In genomic region chr14:68820999-68821683, GRCh38 we compare ENCODE assay signal across 10 cellular contexts. TPM values are rescaled to one million over a fixed set of nuclear protein-coding genes. Genes with fewer than 3 reads are reported as not detected.
A peak's percentile ranks its signal among the peaks of the same experiment; 100 is the strongest.
DNase-seq lines count a peak whose midpoint lies in the region; ATAC-seq and TF ChIP-seq lines count a peak whose summit lies in the region.
"Had no signal": no experiment of that assay in that cellular context is flagged by ENCODE, and none has a peak within 500 bp of the region (broad histone marks: within the 10 kb centered on the region; RNA-seq: fewer than 3 reads in every experiment).

No MANE protein-coding gene starts in this region.

- H3K79me1 ChIP-seq in trophoblast cell (ENCODE audit: low read length) = peaks cover 21% of the 10 kb centered on the region

- H3K27ac Mint-ChIP-seq in activated CD4-positive, alpha-beta T cell treated with anti-CD3 and anti-CD28 coated beads, Interleukin-2, amount 10 ng/mL, durations not matched to agents 24 days and 14 days = peak overlapping the region; percentile 75
- H3K27ac Mint-ChIP-seq in activated CD4-positive, alpha-beta memory T cell treated with anti-CD3 and anti-CD28 coated beads, Interleukin-2, amount 10 ng/mL, durations not matched to agents 7 days and 5 days = peak overlapping the region; percentile 78

- no peak overlapping the region for H4K8ac ChIP-seq in trophoblast cell (ENCODE audit: low read depth, low read length)

- H3K27me3 ChIP-seq in trophoblast cell (ENCODE audit: insufficient read depth, low read length) = no peaks in the 10 kb centered on the region
- H3K27me3 ChIP-seq in sigmoid colon = no peaks in the 10 kb centered on the region

- H3K36me3 ChIP-seq in trophoblast cell (ENCODE audit: control insufficient read depth in 1 of 2, insufficient read depth in 2 of 2, low read length in 2 of 2) = no peaks in the 10 kb centered on the region
- H3K36me3 ChIP-seq in sigmoid colon = no peaks in the 10 kb centered on the region
- H3K36me3 ChIP-seq: HAP-1 had no signal

- CTCF ChIA-PET in activated CD4-positive, alpha-beta memory T cell treated with anti-CD3 and anti-CD28 coated beads, Interleukin-2, amount 10 ng/mL, durations not matched to agents 7 days and 5 days (lab: Charles Lee) = interaction anchor here (0.6 to 10.0 kb wide), 5 partner anchors 14 to 574 kb away, joined by 3 to 178 read pairs (median 3); partner anchors contain the start of gene ZFP36L1

- H2BK120ac ChIP-seq in trophoblast cell (ENCODE audit: insufficient read depth, low read length, poor library complexity) = peak overlapping the region; percentile 48

- ATAC-seq in HG02588 (IDR thresholded peaks at IDR 0.05; ENCODE audit: unreplicated experiment) = peak; percentile 31

- H3K4me1 Mint-ChIP-seq in activated CD4-positive, alpha-beta T cell treated with anti-CD3 and anti-CD28 coated beads, Interleukin-2, amount 10 ng/mL, durations not matched to agents 24 days and 14 days = peaks cover 43% of the 10 kb centered on the region
- peaks cover 37% of the 10 kb centered on the region for H3K4me1 Mint-ChIP-seq in activated CD4-positive, alpha-beta memory T cell treated with anti-CD3 and anti-CD28 coated beads, Interleukin-2, amount 10 ng/mL, durations not matched to agents 7 days and 5 days

- H3K27ac ChIP-seq in trophoblast cell (ENCODE audit: low read depth, low read length) = no peak overlapping the region
- peak overlapping the region in 2 of 4 donors; percentile 5 to 99 for H3K27ac ChIP-seq in sigmoid colon

- H3K36me3 Mint-ChIP-seq in activated CD4-positive, alpha-beta T cell treated with anti-CD3 and anti-CD28 coated beads, Interleukin-2, amount 10 ng/mL, durations not matched to agents 24 days and 14 days (ENCODE audit: low read depth) = no peaks in the 10 kb centered on the region
- no peaks in the 10 kb centered on the region for H3K36me3 Mint-ChIP-seq in activated CD4-positive, alpha-beta memory T cell treated with anti-CD3 and anti-CD28 coated beads, Interleukin-2, amount 10 ng/mL, durations not matched to agents 7 days and 5 days (ENCODE audit: low read depth)

- no peak overlapping the region for H3K4me3 ChIP-seq in trophoblast cell (ENCODE audit: low read depth, low read length)
- H3K4me3 ChIP-seq in sigmoid colon = no peak overlapping the region
- H3K4me3 ChIP-seq: HAP-1 had no signal

- no peak overlapping the region for H4K12ac ChIP-seq in trophoblast cell (ENCODE audit: low read depth, low read length)

- H3K14ac ChIP-seq in trophoblast cell (ENCODE audit: low read length) = peak overlapping the region; percentile 23

- H3K23ac ChIP-seq in trophoblast cell (ENCODE audit: low read length) = no peak overlapping the region

- peak overlapping the region; percentile 26 for H3K18ac ChIP-seq in trophoblast cell (ENCODE audit: low read length)

- H3K4ac ChIP-seq in trophoblast cell (ENCODE audit: low read depth, low read length) = no peak overlapping the region

- H2AK5ac ChIP-seq in trophoblast cell (ENCODE audit: low read length) = peak overlapping the region; percentile 11

- no peak overlapping the region for H2AFZ ChIP-seq in trophoblast cell (ENCODE audit: insufficient read depth, low read length, poor library complexity)

- H3K27me3 Mint-ChIP-seq in activated CD4-positive, alpha-beta T cell treated with anti-CD3 and anti-CD28 coated beads, Interleukin-2, amount 10 ng/mL, durations not matched to agents 24 days and 14 days = no peaks in the 10 kb centered on the region
- no peaks in the 10 kb centered on the region for H3K27me3 Mint-ChIP-seq in activated CD4-positive, alpha-beta memory T cell treated with anti-CD3 and anti-CD28 coated beads, Interleukin-2, amount 10 ng/mL, durations not matched to agents 7 days and 5 days

- no peak for TF ChIP-seq EP300 in sigmoid colon (IDR thresholded peaks at IDR 0.05)

- no peak for TF ChIP-seq POLR2A in sigmoid colon (IDR thresholded peaks at IDR 0.05)

- H3K9ac ChIP-seq in trophoblast cell (ENCODE audit: low read length) = no peak overlapping the region

- H3K4me1 ChIP-seq in trophoblast cell (ENCODE audit: control insufficient read depth in 1 of 2, insufficient read depth in 2 of 2, low read length in 2 of 2) (peaks cover 17 to 24% of the 10 kb centered on the region in 2 experiments), sigmoid colon (peaks cover 0 to 48% (median 35%) of the 10 kb centered on the region in 4 donors)

- H2BK5ac ChIP-seq in trophoblast cell (ENCODE audit: low read depth, low read length, poor library complexity) = peak overlapping the region; percentile 11

- no peak overlapping the region for H3K4me2 ChIP-seq in trophoblast cell (ENCODE audit: low read length)

- intact Hi-C loops in activated CD4-positive, alpha-beta T cell treated with anti-CD3 and anti-CD28 coated beads, Interleukin-2, amount 10 ng/mL, durations not matched to agents 24 days and 14 days (cut with micrococcal nuclease) = no loop called here
- intact Hi-C loops in sigmoid colon (cut with DNase I) = no loop called here

- peak; percentile 60 for DNase-seq in activated CD4-positive, alpha-beta T cell treated with anti-CD3 and anti-CD28 coated beads, Interleukin-2, amount 10 ng/mL, durations not matched to agents 24 days and 14 days
- DNase-seq in activated CD4-positive, alpha-beta T cell treated with anti-CD3 and anti-CD28 coated beads, Interleukin-2, amount 50 U/mL, for 1 hour = no peak
- no peak for DNase-seq in activated CD4-positive, alpha-beta memory T cell treated with anti-CD3 and anti-CD28 coated beads, Interleukin-2, amount 10 ng/mL, durations not matched to agents 7 days and 5 days
- DNase-seq in trophoblast cell = no peak
- DNase-seq in sigmoid colon = no peak
- no peak for DNase-seq in NAMALWA (ENCODE audit: low spot score)
- DNase-seq in NCI-H2107 (lab: John Stamatoyannopoulos, UW) = no peak
- DNase-seq: stimulated activated CD4-positive, alpha-beta T cell treated with anti-CD3 and anti-CD28 coated beads, Interleukin-4, amount 100 ng/mL, for 24 hours had no signal

- POLR2A ChIA-PET in activated CD4-positive, alpha-beta memory T cell treated with anti-CD3 and anti-CD28 coated beads, Interleukin-2, amount 10 ng/mL, durations not matched to agents 7 days and 5 days (lab: Charles Lee) = interaction anchor here (1.2 to 14.5 kb wide), 6 partner anchors 23 to 610 kb away, joined by 3 to 496 read pairs (median 5); partner anchors contain the start of gene ZFP36L1

- peak overlapping the region; percentile 58 for H3K4me3 Mint-ChIP-seq in activated CD4-positive, alpha-beta T cell treated with anti-CD3 and anti-CD28 coated beads, Interleukin-2, amount 10 ng/mL, durations not matched to agents 24 days and 14 days
- H3K4me3 Mint-ChIP-seq in activated CD4-positive, alpha-beta memory T cell treated with anti-CD3 and anti-CD28 coated beads, Interleukin-2, amount 10 ng/mL, durations not matched to agents 7 days and 5 days = no peak overlapping the region

- peaks cover 4% of the 10 kb centered on the region for H3K79me2 ChIP-seq in trophoblast cell (ENCODE audit: control insufficient read depth, insufficient read depth, low read length, poor library complexity)

- H4K91ac ChIP-seq in trophoblast cell (ENCODE audit: low read depth, low read length) = peak overlapping the region; percentile 21

- no CpG with 5 or more reads among the region's 18 CpGs for WGBS in trophoblast cell (ENCODE audit: extremely low coverage, insufficient coverage, insufficient read length)
- WGBS in sigmoid colon, 2 donors = 85 to 89% methylated on average over 18 of the region's 18 CpGs

- no peaks in the 10 kb centered on the region for H3K9me3 Mint-ChIP-seq in activated CD4-positive, alpha-beta T cell treated with anti-CD3 and anti-CD28 coated beads, Interleukin-2, amount 10 ng/mL, durations not matched to agents 24 days and 14 days
- H3K9me3 Mint-ChIP-seq in activated CD4-positive, alpha-beta memory T cell treated with anti-CD3 and anti-CD28 coated beads, Interleukin-2, amount 10 ng/mL, durations not matched to agents 7 days and 5 days = no peaks in the 10 kb centered on the region

- TF ChIP-seq CTCF in sigmoid colon (IDR thresholded peaks at IDR 0.05) = no peak

- peak overlapping the region; percentile 43 for H2BK12ac ChIP-seq in trophoblast cell (ENCODE audit: low read length)

- H3K9me3 ChIP-seq in trophoblast cell (ENCODE audit: insufficient read depth, low read depth, low read length) = no peaks in the 10 kb centered on the region
- H3K9me3 ChIP-seq in sigmoid colon = no peaks in the 10 kb centered on the region
- H3K9me3 ChIP-seq: HAP-1 had no signal

RNA-seq across cellular contexts. Expression of gene ZFP36L1, which starts 28.3 kb away (rescaled TPM):
- total RNA-seq in activated CD4-positive, alpha-beta T cell treated with anti-CD3 and anti-CD28 coated beads, Interleukin-2, amount 10 ng/mL, durations not matched to agents 24 days and 14 days = 106 TPM in 2 replicates
- total RNA-seq in activated CD4-positive, alpha-beta memory T cell treated with anti-CD3 and anti-CD28 coated beads, Interleukin-2, amount 10 ng/mL, durations not matched to agents 7 days and 5 days = 100 to 1,000 TPM in 1 of 2 experiments, 10 to 100 TPM in 1; 96.1 to 103 TPM
- polyA plus RNA-seq in trophoblast cell (2013) = 487 and 493 TPM in 2 replicates
- 100 to 1,000 TPM; 217 to 413 (median 239) TPM for total RNA-seq in sigmoid colon
- polyA plus RNA-seq in sigmoid colon = 100 to 1,000 TPM in 1 of 3 donors, 10 to 100 TPM in 2; 26.6 to 141 (median 52.9) TPM
